In genomic region chr2:145644820-145645302, GRCh38 we compare ENCODE assay signal across 13 cellular contexts.
A peak's percentile ranks its signal among the peaks of the same experiment; 100 is the strongest.
DNase-seq lines count a peak whose midpoint lies in the region; ATAC-seq and TF ChIP-seq lines count a peak whose summit lies in the region.
"Had no signal": no experiment of that assay in that cellular context is flagged by ENCODE, and none has a peak within 500 bp of the region (broad histone marks: within the 10 kb centered on the region; RNA-seq: fewer than 3 reads in every experiment).

No MANE protein-coding gene starts in this region.

- no peak overlapping the region for H3K27ac ChIP-seq in hepatocyte

- no peaks in the 10 kb centered on the region for H3K27me3 ChIP-seq in hepatocyte

- H3K4me3 ChIP-seq in GM12865 (ENCODE audit: low read depth, low read length) (no peak overlapping the region), hepatocyte (no peak overlapping the region)

- H3K27me3 Mint-ChIP-seq in WTC11 (ENCODE audit: low read depth), result no peaks in the 10 kb centered on the region

- no peak overlapping the region for H3K4me2 ChIP-seq in hepatocyte

- H3K4me1 ChIP-seq in hepatocyte (ENCODE audit: insufficient read depth), result no peaks in the 10 kb centered on the region

- DNase-seq in GM12865 (ENCODE audit: low read depth) (peak; percentile 51), WTC11 (ENCODE audit: low spot score) (no peak), cerebellar cortex (ENCODE audit: low spot score) (no peak), NCI-H1092 (lab: John Stamatoyannopoulos, UW) (no peak), hepatocyte (ENCODE audit: low spot score) (no peak)
- no peak for DNase-seq in stimulated activated CD4-positive, alpha-beta T cell treated with anti-CD3 and anti-CD28 coated beads, Interleukin-1b, Interleukin-23, amount 100 ng/mL, for 48 hours
- DNase-seq: HFFc6; hypothalamus; stimulated activated CD8-positive, alpha-beta memory T cell treated with anti-CD3 and anti-CD28 coated beads, Interleukin-4, amount 100 ng/mL, for 48 hours had no signal

- POLR2A ChIA-PET in WTC11 (lab: Charles Lee), result no interaction called here

- peak overlapping the region; percentile 57 for H3K27ac Mint-ChIP-seq in WTC11
- H3K27ac Mint-ChIP-seq: brain, HFFc6 had no signal

- no peaks in the 10 kb centered on the region for H3K36me3 ChIP-seq in hepatocyte (replicated peaks; ENCODE audit: insufficient read depth, low read depth)

- ATAC-seq in GM19468 (IDR thresholded peaks at IDR 0.05; ENCODE audit: extremely low read depth, unreplicated experiment) (peak; percentile 98), HG03066 (IDR thresholded peaks at IDR 0.05; ENCODE audit: low read depth, unreplicated experiment) (peak; percentile 96), WTC11 (peak; percentile 90)

- H3K9me2 ChIP-seq in hepatocyte (replicated peaks; ENCODE audit: insufficient read depth), result no peaks in the 10 kb centered on the region

- TF ChIP-seq CTCF in GM12865 (IDR thresholded peaks at IDR 0.05; ENCODE audit: insufficient read depth, low read depth, low read length, missing control alignments) (no peak), WTC11 (IDR thresholded peaks at IDR 0.05) (no peak), hepatocyte (IDR thresholded peaks at IDR 0.05; ENCODE audit: poor library complexity) (no peak)

- H3K36me3 Mint-ChIP-seq in WTC11, result no peaks in the 10 kb centered on the region
- H3K36me3 Mint-ChIP-seq: brain, CD14-positive monocyte had no signal

- no peaks in the 10 kb centered on the region for H3K9me3 ChIP-seq in hepatocyte (ENCODE audit: low read depth)

- H2AFZ ChIP-seq in hepatocyte, result no peak overlapping the region

- peaks cover 27% of the 10 kb centered on the region for H3K4me1 Mint-ChIP-seq in WTC11
- H3K4me1 Mint-ChIP-seq: brain had no signal

- H4K20me1 ChIP-seq in hepatocyte (ENCODE audit: insufficient read depth, poor library complexity, severe bottlenecking), result no peaks in the 10 kb centered on the region

- H3K9me3 Mint-ChIP-seq in WTC11, result 0 out of 2 replicates have a peak, but pooled peaks cover under 1% of the 10 kb centered on the region
- H3K9me3 Mint-ChIP-seq: brain, HFFc6 had no signal

- no peak overlapping the region for H3K4me3 Mint-ChIP-seq in WTC11
- H3K4me3 Mint-ChIP-seq: brain, HFFc6 had no signal

- H3K79me2 ChIP-seq in hepatocyte, result no peaks in the 10 kb centered on the region

- CTCF ChIA-PET in WTC11 (lab: Charles Lee), result no interaction called here

TF ChIP-seq in WTC11, 78 proteins besides CTCF, POLR2A, EP300 and RAD21 (continues in another document):
- TF ChIP-seq, protein P1, sequence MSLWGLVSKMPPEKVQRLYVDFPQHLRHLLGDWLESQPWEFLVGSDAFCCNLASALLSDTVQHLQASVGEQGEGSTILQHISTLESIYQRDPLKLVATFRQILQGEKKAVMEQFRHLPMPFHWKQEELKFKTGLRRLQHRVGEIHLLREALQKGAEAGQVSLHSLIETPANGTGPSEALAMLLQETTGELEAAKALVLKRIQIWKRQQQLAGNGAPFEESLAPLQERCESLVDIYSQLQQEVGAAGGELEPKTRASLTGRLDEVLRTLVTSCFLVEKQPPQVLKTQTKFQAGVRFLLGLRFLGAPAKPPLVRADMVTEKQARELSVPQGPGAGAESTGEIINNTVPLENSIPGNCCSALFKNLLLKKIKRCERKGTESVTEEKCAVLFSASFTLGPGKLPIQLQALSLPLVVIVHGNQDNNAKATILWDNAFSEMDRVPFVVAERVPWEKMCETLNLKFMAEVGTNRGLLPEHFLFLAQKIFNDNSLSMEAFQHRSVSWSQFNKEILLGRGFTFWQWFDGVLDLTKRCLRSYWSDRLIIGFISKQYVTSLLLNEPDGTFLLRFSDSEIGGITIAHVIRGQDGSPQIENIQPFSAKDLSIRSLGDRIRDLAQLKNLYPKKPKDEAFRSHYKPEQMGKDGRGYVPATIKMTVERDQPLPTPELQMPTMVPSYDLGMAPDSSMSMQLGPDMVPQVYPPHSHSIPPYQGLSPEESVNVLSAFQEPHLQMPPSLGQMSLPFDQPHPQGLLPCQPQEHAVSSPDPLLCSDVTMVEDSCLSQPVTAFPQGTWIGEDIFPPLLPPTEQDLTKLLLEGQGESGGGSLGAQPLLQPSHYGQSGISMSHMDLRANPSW (CRISPR knock-in tag; conservative IDR thresholded peaks at IDR 0.05; ENCODE audit: low read depth), result no peak
- TF ChIP-seq ZNF281 (CRISPR knock-in tag; IDR thresholded peaks at IDR 0.05), result no peak
- TF ChIP-seq NFE2L1 (CRISPR knock-in tag; IDR thresholded peaks at IDR 0.05), result no peak
- no peak for TF ChIP-seq ZNF232 (CRISPR knock-in tag; IDR thresholded peaks at IDR 0.05)
- TF ChIP-seq, protein P2, sequence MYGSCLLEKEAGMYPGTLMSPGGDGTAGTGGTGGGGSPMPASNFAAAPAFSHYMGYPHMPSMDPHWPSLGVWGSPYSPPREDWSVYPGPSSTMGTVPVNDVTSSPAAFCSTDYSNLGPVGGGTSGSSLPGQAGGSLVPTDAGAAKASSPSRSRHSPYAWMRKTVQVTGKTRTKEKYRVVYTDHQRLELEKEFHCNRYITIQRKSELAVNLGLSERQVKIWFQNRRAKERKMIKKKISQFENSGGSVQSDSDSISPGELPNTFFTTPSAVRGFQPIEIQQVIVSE (CRISPR knock-in tag; IDR thresholded peaks at IDR 0.05; ENCODE audit: borderline replicate concordance), result no peak
- TF ChIP-seq, protein P3, sequence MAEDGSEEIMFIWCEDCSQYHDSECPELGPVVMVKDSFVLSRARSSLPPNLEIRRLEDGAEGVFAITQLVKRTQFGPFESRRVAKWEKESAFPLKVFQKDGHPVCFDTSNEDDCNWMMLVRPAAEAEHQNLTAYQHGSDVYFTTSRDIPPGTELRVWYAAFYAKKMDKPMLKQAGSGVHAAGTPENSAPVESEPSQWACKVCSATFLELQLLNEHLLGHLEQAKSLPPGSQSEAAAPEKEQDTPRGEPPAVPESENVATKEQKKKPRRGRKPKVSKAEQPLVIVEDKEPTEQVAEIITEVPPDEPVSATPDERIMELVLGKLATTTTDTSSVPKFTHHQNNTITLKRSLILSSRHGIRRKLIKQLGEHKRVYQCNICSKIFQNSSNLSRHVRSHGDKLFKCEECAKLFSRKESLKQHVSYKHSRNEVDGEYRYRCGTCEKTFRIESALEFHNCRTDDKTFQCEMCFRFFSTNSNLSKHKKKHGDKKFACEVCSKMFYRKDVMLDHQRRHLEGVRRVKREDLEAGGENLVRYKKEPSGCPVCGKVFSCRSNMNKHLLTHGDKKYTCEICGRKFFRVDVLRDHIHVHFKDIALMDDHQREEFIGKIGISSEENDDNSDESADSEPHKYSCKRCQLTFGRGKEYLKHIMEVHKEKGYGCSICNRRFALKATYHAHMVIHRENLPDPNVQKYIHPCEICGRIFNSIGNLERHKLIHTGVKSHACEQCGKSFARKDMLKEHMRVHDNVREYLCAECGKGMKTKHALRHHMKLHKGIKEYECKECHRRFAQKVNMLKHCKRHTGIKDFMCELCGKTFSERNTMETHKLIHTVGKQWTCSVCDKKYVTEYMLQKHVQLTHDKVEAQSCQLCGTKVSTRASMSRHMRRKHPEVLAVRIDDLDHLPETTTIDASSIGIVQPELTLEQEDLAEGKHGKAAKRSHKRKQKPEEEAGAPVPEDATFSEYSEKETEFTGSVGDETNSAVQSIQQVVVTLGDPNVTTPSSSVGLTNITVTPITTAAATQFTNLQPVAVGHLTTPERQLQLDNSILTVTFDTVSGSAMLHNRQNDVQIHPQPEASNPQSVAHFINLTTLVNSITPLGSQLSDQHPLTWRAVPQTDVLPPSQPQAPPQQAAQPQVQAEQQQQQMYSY (CRISPR knock-in tag; IDR thresholded peaks at IDR 0.05), result no peak
- TF ChIP-seq, protein P4, sequence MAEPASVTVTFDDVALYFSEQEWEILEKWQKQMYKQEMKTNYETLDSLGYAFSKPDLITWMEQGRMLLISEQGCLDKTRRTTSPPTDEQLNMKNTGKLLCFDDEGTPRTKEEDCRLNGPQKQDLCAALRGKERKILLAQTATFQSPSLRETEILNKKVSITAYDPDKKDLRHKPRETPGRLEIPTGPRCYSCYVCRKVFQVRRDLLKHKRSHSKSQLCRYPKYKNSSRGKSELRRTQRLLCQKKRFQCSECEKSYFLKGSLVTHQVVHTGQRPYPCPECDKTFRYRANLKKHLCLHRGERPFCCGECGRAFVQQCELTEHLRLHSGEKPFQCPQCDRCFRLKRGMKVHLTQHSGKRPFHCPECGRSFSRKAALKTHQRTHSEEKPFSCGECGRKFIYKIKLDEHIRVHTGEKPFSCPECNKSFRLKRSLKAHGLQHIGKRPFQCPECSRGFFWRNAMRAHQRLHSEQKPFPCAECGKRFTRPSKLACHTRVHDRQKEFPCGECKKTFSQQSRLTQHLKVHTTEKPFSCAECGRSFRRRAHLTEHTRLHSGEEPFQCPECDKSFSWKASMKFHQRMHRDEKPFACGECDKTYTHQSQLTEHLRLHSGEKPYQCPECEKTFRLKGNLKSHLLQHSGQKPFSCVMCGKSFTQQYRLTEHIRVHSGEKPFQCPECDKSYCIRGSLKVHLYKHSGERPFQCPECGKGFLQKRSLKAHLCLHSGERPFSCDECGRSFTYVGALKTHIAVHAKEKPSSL (CRISPR knock-in tag; conservative IDR thresholded peaks at IDR 0.05), result no peak
